In the genomic region with DNA sequence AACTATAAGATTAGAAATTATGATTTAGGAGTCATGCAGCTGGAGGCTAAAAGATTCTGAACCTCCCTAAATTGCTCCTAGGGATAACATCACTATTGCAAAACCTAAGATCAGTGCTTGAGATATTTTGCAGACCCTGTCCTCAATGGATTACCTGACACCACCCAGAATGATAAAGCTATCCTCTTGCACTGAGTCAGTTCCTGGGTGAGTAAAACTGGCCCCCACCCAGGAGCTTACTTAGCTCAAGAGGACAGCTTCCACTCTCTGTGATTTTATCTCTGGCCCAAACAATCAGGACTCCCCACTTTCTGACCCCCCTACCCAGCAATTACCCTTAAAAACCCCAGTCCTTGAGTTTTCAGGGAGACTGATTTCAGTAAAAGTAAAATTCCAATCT, we compare ENCODE assay signal across 16 cellular contexts.
DNase-seq lines count a peak whose midpoint lies in the region; ATAC-seq and TF ChIP-seq lines count a peak whose summit lies in the region.
"Had no signal": no experiment of that assay in that cellular context is flagged by ENCODE, and none has a peak within 500 bp of the region (broad histone marks: within the 10 kb centered on the region; RNA-seq: fewer than 3 reads in every experiment).

No MANE protein-coding gene starts in this region.

- no peaks in the 10 kb centered on the region for H3K9me3 ChIP-seq in OCI-LY3 (ENCODE audit: insufficient read depth, low read length)
- H3K9me3 ChIP-seq: BLaER1 had no signal

- no peak overlapping the region for H3K4me3 ChIP-seq in OCI-LY3 (ENCODE audit: low read length)
- H3K4me3 ChIP-seq: BLaER1 had no signal

- H3K27me3 Mint-ChIP-seq in nephron progenitor cell (ENCODE audit: low read depth, poor library complexity): no peaks in the 10 kb centered on the region
- H3K27me3 Mint-ChIP-seq: CD4-positive, alpha-beta memory T cell had no signal

- H3K36me3 Mint-ChIP-seq in nephron progenitor cell (ENCODE audit: low read depth): no peaks in the 10 kb centered on the region
- H3K36me3 Mint-ChIP-seq: CD14-positive monocyte; CD4-positive, alpha-beta memory T cell had no signal

- no peaks in the 10 kb centered on the region for H3K4me1 Mint-ChIP-seq in nephron progenitor cell
- H3K4me1 Mint-ChIP-seq: CD14-positive monocyte; CD4-positive, alpha-beta memory T cell had no signal

- no peak overlapping the region for H3K4me3 Mint-ChIP-seq in nephron progenitor cell
- H3K4me3 Mint-ChIP-seq: CD14-positive monocyte; CD4-positive, alpha-beta memory T cell had no signal

- H3K27ac ChIP-seq in OCI-LY3 (ENCODE audit: low read length): no peak overlapping the region
- no peak overlapping the region for H3K27ac ChIP-seq in foreskin keratinocyte
- H3K27ac ChIP-seq: BLaER1 had no signal

- peak; percentile 4 for DNase-seq in ELR (ENCODE audit: low read depth)
- peak; percentile 31 for DNase-seq in amniotic epithelial cell (ENCODE audit: low read depth)
- DNase-seq in foreskin keratinocyte: peak in 1 of 2 donors; percentile 61
- DNase-seq in NCI-H1092 (lab: John Stamatoyannopoulos, UW): no peak
- no peak for DNase-seq in nephron progenitor cell
- DNase-seq: 8988T; CD4-positive, alpha-beta memory T cell; DMS153; DMS79; GF-D8; GOT3; H7 had no signal

- no peaks in the 10 kb centered on the region for H3K79me2 ChIP-seq in OCI-LY3 (ENCODE audit: low read length)

- H3K27me3 ChIP-seq in OCI-LY3 (ENCODE audit: low read depth, low read length) (no peaks in the 10 kb centered on the region), foreskin keratinocyte (no peaks in the 10 kb centered on the region)
- H3K27me3 ChIP-seq: BLaER1 had no signal

- TF ChIP-seq CTCF in OCI-LY3 (IDR thresholded peaks at IDR 0.05; ENCODE audit: low read depth, low read length) (no peak), foreskin keratinocyte (conservative IDR thresholded peaks at IDR 0.05) (no peak), nephron progenitor cell (IDR thresholded peaks at IDR 0.05) (no peak)

- no peaks in the 10 kb centered on the region for H3K9me3 Mint-ChIP-seq in nephron progenitor cell

- ATAC-seq in foreskin keratinocyte (peak; percentile 38), GM21447 (IDR thresholded peaks at IDR 0.05; ENCODE audit: unreplicated experiment) (no peak)

- no peak overlapping the region for H3K4me2 ChIP-seq in OCI-LY3 (ENCODE audit: low read length)
- H3K4me2 ChIP-seq: BLaER1 had no signal

- no peak overlapping the region for H3K27ac Mint-ChIP-seq in nephron progenitor cell
- H3K27ac Mint-ChIP-seq: CD14-positive monocyte; CD4-positive, alpha-beta memory T cell had no signal

- no peaks in the 10 kb centered on the region for H3K36me3 ChIP-seq in OCI-LY3 (replicated peaks; ENCODE audit: low read depth, low read length)
- H3K36me3 ChIP-seq: BLaER1 had no signal

- H2AFZ ChIP-seq in OCI-LY3 (ENCODE audit: low read depth, low read length): 0 out of 2 replicates have a peak overlapping the region, but pooled peaks have one; percentile 6

- H3K9ac ChIP-seq in OCI-LY3 (ENCODE audit: low read length): no peak overlapping the region
- H3K9ac ChIP-seq: BLaER1 had no signal

- H4K20me1 ChIP-seq in OCI-LY3 (ENCODE audit: insufficient read depth, low read length): no peaks in the 10 kb centered on the region
- H4K20me1 ChIP-seq: BLaER1 had no signal

- H3K4me1 ChIP-seq in OCI-LY3 (ENCODE audit: low read length) (no peaks in the 10 kb centered on the region), foreskin keratinocyte (no peaks in the 10 kb centered on the region)
- H3K4me1 ChIP-seq: BLaER1 had no signal

Comparison
In these comparisons a context has a peak if more than half of its experiments do, and no peak if none do; other contexts are left out.
1. DNase-seq: peak in ELR (single experiment) and amniotic epithelial cell (single experiment); none in NCI-H1092 (single experiment) and nephron progenitor cell (single experiment).